1 cellular context compared by ENCODE assay signal in the genomic region with DNA sequence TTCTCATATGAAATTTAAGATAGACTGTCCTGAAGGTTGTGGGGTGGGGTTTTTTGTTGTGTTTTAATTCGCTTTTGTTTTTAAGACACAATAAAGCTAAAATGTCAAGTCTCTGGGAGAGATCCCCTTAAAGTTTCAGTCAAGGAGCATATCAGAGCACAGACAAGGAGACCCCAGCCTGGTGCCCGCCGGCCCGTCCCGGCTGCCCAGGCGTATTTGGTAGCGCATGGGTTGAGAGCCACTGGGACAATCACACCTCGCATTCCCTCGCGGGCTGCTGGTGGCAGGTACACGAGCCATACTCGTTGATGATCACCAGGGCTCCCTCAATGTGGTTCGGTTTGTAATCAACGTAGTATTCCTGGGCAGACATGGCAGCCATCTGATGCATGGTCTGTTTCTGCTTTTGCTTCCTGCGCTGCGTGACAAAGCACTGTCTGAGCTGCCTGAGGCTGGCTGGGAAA.
TF ChIP-seq lines count a peak whose summit lies in the region.

No MANE protein-coding gene starts in this region.

TF ChIP-seq in K562, 482 proteins besides CTCF, POLR2A, EP300 and RAD21:
- TF ChIP-seq, protein P1, sequence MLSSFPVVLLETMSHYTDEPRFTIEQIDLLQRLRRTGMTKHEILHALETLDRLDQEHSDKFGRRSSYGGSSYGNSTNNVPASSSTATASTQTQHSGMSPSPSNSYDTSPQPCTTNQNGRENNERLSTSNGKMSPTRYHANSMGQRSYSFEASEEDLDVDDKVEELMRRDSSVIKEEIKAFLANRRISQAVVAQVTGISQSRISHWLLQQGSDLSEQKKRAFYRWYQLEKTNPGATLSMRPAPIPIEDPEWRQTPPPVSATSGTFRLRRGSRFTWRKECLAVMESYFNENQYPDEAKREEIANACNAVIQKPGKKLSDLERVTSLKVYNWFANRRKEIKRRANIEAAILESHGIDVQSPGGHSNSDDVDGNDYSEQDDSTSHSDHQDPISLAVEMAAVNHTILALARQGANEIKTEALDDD (IDR thresholded peaks at IDR 0.05), result no peak
- 0 out of 2 replicates have a peak, but pooled peaks have one; percentile 9 for TF ChIP-seq L3MBTL2 (IDR thresholded peaks at IDR 0.05)
